ENCODE assay signal across 12 cellular contexts in the genomic region with DNA sequence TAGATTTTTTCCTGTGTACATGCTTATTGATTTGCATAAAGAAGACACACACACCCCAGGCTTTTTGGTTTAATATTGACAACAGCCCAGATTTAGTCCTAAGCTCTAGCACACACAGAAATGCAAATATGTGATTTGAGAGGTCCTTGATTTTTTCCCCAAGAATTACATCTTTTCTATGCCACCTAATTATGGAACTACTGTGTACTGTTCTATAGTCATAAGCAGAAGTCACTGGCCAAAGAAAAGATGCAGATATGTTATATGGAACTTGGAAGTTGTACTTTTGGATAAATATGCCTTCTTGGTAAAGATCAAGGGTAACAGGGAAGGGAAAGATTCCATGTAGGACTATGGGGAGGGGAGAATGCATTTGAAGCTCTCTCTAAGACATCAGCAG.
DNase-seq lines count a peak whose midpoint lies in the region; ATAC-seq and TF ChIP-seq lines count a peak whose summit lies in the region.
"Had no signal": no experiment of that assay in that cellular context is flagged by ENCODE, and none has a peak within 500 bp of the region (broad histone marks: within the 10 kb centered on the region; RNA-seq: fewer than 3 reads in every experiment).

No MANE protein-coding gene starts in this region.

- ATAC-seq in HG02885 (IDR thresholded peaks at IDR 0.05; ENCODE audit: poor library complexity, unreplicated experiment): peak; percentile 44
- ATAC-seq: K562, left ventricle myocardium superior had no signal

- H3K4me3 ChIP-seq in OCI-LY3 (ENCODE audit: low read length) (peak overlapping the region; percentile 72), tibial artery (peak overlapping the region; percentile 3 to 24), Caco-2 (ENCODE audit: low read depth, low read length) (no peak overlapping the region)
- H3K4me3 ChIP-seq: cardiac muscle cell, K562 had no signal

- H4K20me1 ChIP-seq in OCI-LY3 (ENCODE audit: insufficient read depth, low read length): no peaks in the 10 kb centered on the region

- H3K27ac Mint-ChIP-seq in T-helper 1 cell treated with Interleukin-12 subunit alpha and Interleukin-12 subunit beta and Interleukin-4 antibody, amounts not matched to agents 30 μg/mL and 1 μg/mL, for 36 hours: peak overlapping the region; percentile 46
- H3K27ac Mint-ChIP-seq in Caco-2 (ENCODE audit: unreplicated experiment): no peak overlapping the region

- CTCF ChIA-PET in Caco-2 (lab: Charles Lee): no interaction called here

- H3K4me2 ChIP-seq in OCI-LY3 (ENCODE audit: low read length): peak overlapping the region; percentile 85

- H3K79me2 ChIP-seq in OCI-LY3 (ENCODE audit: low read length): no peaks in the 10 kb centered on the region

- H3K27me3 Mint-ChIP-seq in T-helper 1 cell treated with Interleukin-12 subunit alpha and Interleukin-12 subunit beta and Interleukin-4 antibody, amounts not matched to agents 30 μg/mL and 1 μg/mL, for 36 hours (ENCODE audit: low read depth): peaks cover 32% of the 10 kb centered on the region
- H3K27me3 Mint-ChIP-seq in Caco-2 (ENCODE audit: insufficient read depth, unreplicated experiment): no peaks in the 10 kb centered on the region

- peaks cover 45% of the 10 kb centered on the region for H3K4me1 ChIP-seq in OCI-LY3 (ENCODE audit: low read length)
- H3K4me1 ChIP-seq in tibial artery: peaks cover 0 to 69% (median 24%) of the 10 kb centered on the region in 4 donors
- H3K4me1 ChIP-seq in Caco-2: peaks cover 29% of the 10 kb centered on the region

- peak overlapping the region; percentile 48 for H3K9ac ChIP-seq in OCI-LY3 (ENCODE audit: low read length)

- no TSS peak for BruUV-seq in Caco-2 (replicated peaks; lab: Mats Ljungman, UMichigan)

- DNase-seq in T-helper 1 cell (no peak), tibial artery (no peak), ureter (ENCODE audit: low spot score) (no peak), Caco-2 (no peak), T-helper 9 cell (no peak)
- DNase-seq: left ventricle myocardium superior had no signal

- H3K27me3 ChIP-seq in OCI-LY3 (ENCODE audit: low read depth, low read length) (no peaks in the 10 kb centered on the region), tibial artery (no peaks in the 10 kb centered on the region), Caco-2 (replicated peaks; ENCODE audit: control insufficient read depth, insufficient read depth, low read length) (no peaks in the 10 kb centered on the region)
- H3K27me3 ChIP-seq: cardiac muscle cell had no signal

- no peaks in the 10 kb centered on the region for H3K9me3 Mint-ChIP-seq in T-helper 1 cell treated with Interleukin-12 subunit alpha and Interleukin-12 subunit beta and Interleukin-4 antibody, amounts not matched to agents 30 μg/mL and 1 μg/mL, for 36 hours
- no peaks in the 10 kb centered on the region for H3K9me3 Mint-ChIP-seq in Caco-2 (ENCODE audit: unreplicated experiment)

- H3K36me3 ChIP-seq in OCI-LY3 (replicated peaks; ENCODE audit: low read depth, low read length): no peaks in the 10 kb centered on the region
- H3K36me3 ChIP-seq in tibial artery: no peaks in the 10 kb centered on the region
- H3K36me3 ChIP-seq in Caco-2 (ENCODE audit: control insufficient read depth, insufficient read depth, low read length): no peaks in the 10 kb centered on the region
- H3K36me3 ChIP-seq: cardiac muscle cell had no signal

- no peak for TF ChIP-seq CTCF in OCI-LY3 (IDR thresholded peaks at IDR 0.05; ENCODE audit: low read depth, low read length)
- no peak for TF ChIP-seq CTCF in tibial artery (IDR thresholded peaks at IDR 0.05)
- no peak for TF ChIP-seq CTCF in Caco-2 (IDR thresholded peaks at IDR 0.05; ENCODE audit: insufficient read depth in 1 of 2, low read depth in 1 of 2, low read length in 1 of 2, severe bottlenecking in 1 of 2, unreplicated experiment in 1 of 2)

- intact Hi-C loops in tibial artery (cut with DNase I; ENCODE audit: low total_unique reads): no loop called here
- intact Hi-C loops in Caco-2 (cut with micrococcal nuclease; ENCODE audit: unreplicated experiment): no loop called here

- peak overlapping the region; percentile 52 for H2AFZ ChIP-seq in OCI-LY3 (ENCODE audit: low read depth, low read length)

- POLR2A ChIA-PET in Caco-2 (lab: Charles Lee): no interaction called here

- no peaks in the 10 kb centered on the region for H3K9me3 ChIP-seq in OCI-LY3 (ENCODE audit: insufficient read depth, low read length)
- no peaks in the 10 kb centered on the region for H3K9me3 ChIP-seq in tibial artery
- H3K9me3 ChIP-seq in Caco-2: no peaks in the 10 kb centered on the region

- peak overlapping the region; percentile 19 for H3K27ac ChIP-seq in OCI-LY3 (ENCODE audit: low read length)
- H3K27ac ChIP-seq in tibial artery: peak overlapping the region; percentile 23 to 58
- H3K27ac ChIP-seq: 22Rv1, cardiac muscle cell had no signal

- no peak overlapping the region for H3K4me3 Mint-ChIP-seq in T-helper 1 cell treated with Interleukin-12 subunit alpha and Interleukin-12 subunit beta and Interleukin-4 antibody, amounts not matched to agents 30 μg/mL and 1 μg/mL, for 36 hours
- no peak overlapping the region for H3K4me3 Mint-ChIP-seq in Caco-2 (ENCODE audit: unreplicated experiment)

- peaks cover 19% of the 10 kb centered on the region for H3K4me1 Mint-ChIP-seq in T-helper 1 cell treated with Interleukin-12 subunit alpha and Interleukin-12 subunit beta and Interleukin-4 antibody, amounts not matched to agents 30 μg/mL and 1 μg/mL, for 36 hours (ENCODE audit: low read depth)
- peaks cover 21% of the 10 kb centered on the region for H3K4me1 Mint-ChIP-seq in Caco-2 (ENCODE audit: low read depth, unreplicated experiment)

- peaks cover 5% of the 10 kb centered on the region for H3K36me3 Mint-ChIP-seq in T-helper 1 cell treated with Interleukin-12 subunit alpha and Interleukin-12 subunit beta and Interleukin-4 antibody, amounts not matched to agents 30 μg/mL and 1 μg/mL, for 36 hours (ENCODE audit: low read depth)
- H3K36me3 Mint-ChIP-seq in Caco-2 (ENCODE audit: insufficient read depth, unreplicated experiment): no peaks in the 10 kb centered on the region
